11 cellular contexts compared by ENCODE assay signal in genomic region chr16:398551-399277, GRCh38. TPM values are rescaled to one million over a fixed set of nuclear protein-coding genes. Genes with fewer than 3 reads are reported as not detected.
DNase-seq lines count a peak whose midpoint lies in the region; ATAC-seq and TF ChIP-seq lines count a peak whose summit lies in the region.
"Had no signal": no experiment of that assay in that cellular context is flagged by ENCODE, and none has a peak within 500 bp of the region (broad histone marks: within the 10 kb centered on the region; RNA-seq: fewer than 3 reads in every experiment).

No MANE protein-coding gene starts in this region.

- intact Hi-C loops in body of pancreas (cut with DNase I), result loop anchor here (5.0 kb wide), 1 partner anchor 84 kb away; no protein-coding TSS in a partner anchor

- H3K9me3 ChIP-seq in HEK293 (ENCODE audit: control insufficient read depth, insufficient read depth, low read depth, low read length), result no peaks in the 10 kb centered on the region
- H3K9me3 ChIP-seq in body of pancreas, result no peaks in the 10 kb centered on the region
- H3K9me3 ChIP-seq: tibial nerve had no signal

- H3K4me1 ChIP-seq in HEK293 (ENCODE audit: control insufficient read depth, insufficient read depth, low read length) (no peaks in the 10 kb centered on the region), body of pancreas (peaks cover 37% of the 10 kb centered on the region)

- no peak for DNase-seq in AG10803 (ENCODE audit: low read depth)
- DNase-seq in body of pancreas, result no peak
- DNase-seq in natural killer cell treated with Interleukin-12 subunit alpha and Interleukin-12 subunit beta and Interleukin-15 and Interleukin-18, amount 100 ng/mL, for 72 hours (ENCODE audit: low spot score), result no peak
- DNase-seq in DMS153 (lab: John Stamatoyannopoulos, UW), result no peak
- DNase-seq in stimulated activated CD4-positive, alpha-beta T cell treated with anti-CD3 and anti-CD28 coated beads, Interleukin-4, amount 100 ng/mL, for 4 hours, result no peak
- DNase-seq: NCI-H2171 had no signal

- peaks cover 0 to 3% of the 10 kb centered on the region in 2 donors for H3K27me3 Mint-ChIP-seq in natural killer cell treated with Interleukin-12 subunit alpha and Interleukin-12 subunit beta and Interleukin-15 and Interleukin-18, amount 100 ng/mL, for 72 hours

- peak overlapping the region; percentile 45 for H3K4me3 Mint-ChIP-seq in natural killer cell treated with Interleukin-12 subunit alpha and Interleukin-12 subunit beta and Interleukin-15 and Interleukin-18, amount 100 ng/mL, for 72 hours

- CTCF ChIA-PET in HEK293 (lab: Yijun Ruan, JAX), result no interaction called here

- 83 to 85% methylated on average over 7 to 19 of the region's 23 CpGs for WGBS in body of pancreas, 2 donors

- no peaks in the 10 kb centered on the region for H3K36me3 Mint-ChIP-seq in natural killer cell treated with Interleukin-12 subunit alpha and Interleukin-12 subunit beta and Interleukin-15 and Interleukin-18, amount 100 ng/mL, for 72 hours

- H3K27ac Mint-ChIP-seq in natural killer cell treated with Interleukin-12 subunit alpha and Interleukin-12 subunit beta and Interleukin-15 and Interleukin-18, amount 100 ng/mL, for 72 hours, result no peak overlapping the region

- TF ChIP-seq CTCF in AG10803 (conservative IDR thresholded peaks at IDR 0.05; ENCODE audit: low read length) (no peak), HEK293 (tag by site-specific recombination; IDR thresholded peaks at IDR 0.05) (no peak), body of pancreas (IDR thresholded peaks at IDR 0.05) (no peak)

- H3K27ac ChIP-seq in HEK293 (ENCODE audit: extremely low read depth, low read depth, low read length) (peak overlapping the region; percentile 46; the same call in 1 of the 2 replicates), body of pancreas (peak overlapping the region in 3 of 4 donors; percentile 64 to 82 (median 66))
- H3K27ac ChIP-seq: epithelial cell of prostate had no signal

- H3K4me3 ChIP-seq in AG10803 (ENCODE audit: low read length) (peak overlapping the region; percentile 52; the same call in 1 of the 2 replicates), HEK293 (ENCODE audit: low read depth, low read length) (no peak overlapping the region), body of pancreas (no peak overlapping the region)

- peaks cover 10 to 15% of the 10 kb centered on the region in 2 donors for H3K4me1 Mint-ChIP-seq in natural killer cell treated with Interleukin-12 subunit alpha and Interleukin-12 subunit beta and Interleukin-15 and Interleukin-18, amount 100 ng/mL, for 72 hours (ENCODE audit: low read depth in 2 of 2)

- POLR2A ChIA-PET in HEK293 (lab: Yijun Ruan, JAX), result no interaction called here

- ATAC-seq in body of pancreas, result no peak
- ATAC-seq in natural killer cell treated with Interleukin-12 subunit alpha and Interleukin-12 subunit beta and Interleukin-15 and Interleukin-18, amount 100 ng/mL, for 72 hours, result no peak
- ATAC-seq in GM21786 (IDR thresholded peaks at IDR 0.05; ENCODE audit: unreplicated experiment), result no peak
- no peak for ATAC-seq in GM18909 (IDR thresholded peaks at IDR 0.05; ENCODE audit: poor library complexity, unreplicated experiment)

- no peaks in the 10 kb centered on the region for H3K27me3 ChIP-seq in body of pancreas
- H3K27me3 ChIP-seq: tibial nerve had no signal

- no peak for TF ChIP-seq POLR2A in body of pancreas (IDR thresholded peaks at IDR 0.05)

- H3K36me3 ChIP-seq in HEK293 (ENCODE audit: control insufficient read depth in 2 of 2, insufficient read depth in 1 of 2, low read length in 2 of 2) (peaks cover 0 to 27% of the 10 kb centered on the region in 2 experiments; a peak in 1 of 3 replicates), body of pancreas (replicated peaks in 1 of 2; ENCODE audit: insufficient read depth in 1 of 2, low read depth in 2 of 2) (no peaks in the 10 kb centered on the region)
- H3K36me3 ChIP-seq: tibial nerve had no signal

- no peaks in the 10 kb centered on the region for H3K9me3 Mint-ChIP-seq in natural killer cell treated with Interleukin-12 subunit alpha and Interleukin-12 subunit beta and Interleukin-15 and Interleukin-18, amount 100 ng/mL, for 72 hours

TF ChIP-seq in HEK293, 187 proteins besides CTCF, POLR2A, EP300 and RAD21:
- TF ChIP-seq, protein P1, sequence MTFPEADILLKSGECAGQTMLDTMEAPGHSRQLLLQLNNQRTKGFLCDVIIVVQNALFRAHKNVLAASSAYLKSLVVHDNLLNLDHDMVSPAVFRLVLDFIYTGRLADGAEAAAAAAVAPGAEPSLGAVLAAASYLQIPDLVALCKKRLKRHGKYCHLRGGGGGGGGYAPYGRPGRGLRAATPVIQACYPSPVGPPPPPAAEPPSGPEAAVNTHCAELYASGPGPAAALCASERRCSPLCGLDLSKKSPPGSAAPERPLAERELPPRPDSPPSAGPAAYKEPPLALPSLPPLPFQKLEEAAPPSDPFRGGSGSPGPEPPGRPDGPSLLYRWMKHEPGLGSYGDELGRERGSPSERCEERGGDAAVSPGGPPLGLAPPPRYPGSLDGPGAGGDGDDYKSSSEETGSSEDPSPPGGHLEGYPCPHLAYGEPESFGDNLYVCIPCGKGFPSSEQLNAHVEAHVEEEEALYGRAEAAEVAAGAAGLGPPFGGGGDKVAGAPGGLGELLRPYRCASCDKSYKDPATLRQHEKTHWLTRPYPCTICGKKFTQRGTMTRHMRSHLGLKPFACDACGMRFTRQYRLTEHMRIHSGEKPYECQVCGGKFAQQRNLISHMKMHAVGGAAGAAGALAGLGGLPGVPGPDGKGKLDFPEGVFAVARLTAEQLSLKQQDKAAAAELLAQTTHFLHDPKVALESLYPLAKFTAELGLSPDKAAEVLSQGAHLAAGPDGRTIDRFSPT (tag by site-specific recombination; IDR thresholded peaks at IDR 0.05), result peak; percentile 11; the same call in 1 of the 2 replicates
- TF ChIP-seq ZBTB48 (tag by site-specific recombination; IDR thresholded peaks at IDR 0.05) (no peak), GLIS2 (tag by site-specific recombination; IDR thresholded peaks at IDR 0.05) (0 out of 2 replicates have a peak, but pooled peaks have one; percentile 37), ZNF10 (tag by site-specific recombination; IDR thresholded peaks at IDR 0.05) (peak; percentile 57)
- TF ChIP-seq, protein P2, sequence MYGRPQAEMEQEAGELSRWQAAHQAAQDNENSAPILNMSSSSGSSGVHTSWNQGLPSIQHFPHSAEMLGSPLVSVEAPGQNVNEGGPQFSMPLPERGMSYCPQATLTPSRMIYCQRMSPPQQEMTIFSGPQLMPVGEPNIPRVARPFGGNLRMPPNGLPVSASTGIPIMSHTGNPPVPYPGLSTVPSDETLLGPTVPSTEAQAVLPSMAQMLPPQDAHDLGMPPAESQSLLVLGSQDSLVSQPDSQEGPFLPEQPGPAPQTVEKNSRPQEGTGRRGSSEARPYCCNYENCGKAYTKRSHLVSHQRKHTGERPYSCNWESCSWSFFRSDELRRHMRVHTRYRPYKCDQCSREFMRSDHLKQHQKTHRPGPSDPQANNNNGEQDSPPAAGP (tag by site-specific recombination; IDR thresholded peaks at IDR 0.05), result no peak
TF ChIP-seq in HEK293: peak in this region for 3.

RNA-seq across cellular contexts. Expression of gene NME4, which starts 1.7 kb away (rescaled TPM):
- 10 to 100 TPM; 20.2 to 33.0 TPM for total RNA-seq in body of pancreas
- total RNA-seq in natural killer cell treated with Interleukin-12 subunit alpha and Interleukin-12 subunit beta and Interleukin-15 and Interleukin-18, amount 100 ng/mL, for 72 hours, result 1 to 10 TPM; 2.7 to 9.1 TPM

RNA-seq across cellular contexts. Expression of gene DECR2, which starts 3.0 kb away (rescaled TPM):
- 10 to 100 TPM; 38.9 to 41.2 TPM for total RNA-seq in body of pancreas
- 10 to 100 TPM in 1 of 2 donors, 1 to 10 TPM in 1; 4.5 to 28.6 TPM for total RNA-seq in natural killer cell treated with Interleukin-12 subunit alpha and Interleukin-12 subunit beta and Interleukin-15 and Interleukin-18, amount 100 ng/mL, for 72 hours

RNA-seq across cellular contexts. Expression of gene PGAP6, which starts 16.9 kb away (rescaled TPM):
- total RNA-seq in body of pancreas, result 100 to 1,000 TPM in 1 of 2 donors, 10 to 100 TPM in 1; 83.8 to 113 TPM
- 10 to 100 TPM; 39.4 to 46.8 TPM for total RNA-seq in natural killer cell treated with Interleukin-12 subunit alpha and Interleukin-12 subunit beta and Interleukin-15 and Interleukin-18, amount 100 ng/mL, for 72 hours

RNA-seq across cellular contexts. Expression of gene RAB11FIP3, which starts 26.7 kb away (rescaled TPM):
- 100 to 1,000 TPM in 1 of 2 donors, 10 to 100 TPM in 1; 50.1 to 122 TPM for total RNA-seq in body of pancreas
- total RNA-seq in natural killer cell treated with Interleukin-12 subunit alpha and Interleukin-12 subunit beta and Interleukin-15 and Interleukin-18, amount 100 ng/mL, for 72 hours, result 10 to 100 TPM; 21.9 to 53.4 TPM

RNA-seq across cellular contexts. Expression of gene MRPL28, which starts 28.4 kb away (rescaled TPM):
- 10 to 100 TPM; 22.1 to 31.0 TPM for total RNA-seq in body of pancreas
- total RNA-seq in natural killer cell treated with Interleukin-12 subunit alpha and Interleukin-12 subunit beta and Interleukin-15 and Interleukin-18, amount 100 ng/mL, for 72 hours, result 10 to 100 TPM; 80.6 to 98.6 TPM
